ENCODE assay signal across 12 cellular contexts in genomic region chr4:163611784-163612445, GRCh38.
DNase-seq lines count a peak whose midpoint lies in the region; ATAC-seq, FAIRE-seq and TF ChIP-seq lines count a peak whose summit lies in the region.
"Had no signal": no experiment of that assay in that cellular context is flagged by ENCODE, and none has a peak within 500 bp of the region (broad histone marks: within the 10 kb centered on the region; RNA-seq: fewer than 3 reads in every experiment).

No MANE protein-coding gene starts in this region.

- no peak for TF ChIP-seq POLR2A in esophagus muscularis mucosa (IDR thresholded peaks at IDR 0.05; ENCODE audit: low read depth)

- TF ChIP-seq CTCF in esophagus muscularis mucosa (IDR thresholded peaks at IDR 0.05), result no peak

- DNase-seq in GM18507 (ENCODE audit: extremely low spot score, insufficient read length, low read depth), result no peak
- no peak for DNase-seq in esophagus muscularis mucosa (ENCODE audit: extremely low spot score)
- no peak for DNase-seq in NCI-H510A treated with DMSO at 0.1 percent for 48 hours (lab: John Stamatoyannopoulos, UW)
- DNase-seq in activated CD8-positive, alpha-beta memory T cell treated with anti-CD3 and anti-CD28 coated beads, Interleukin-2, amount 50 U/mL, for 4 hours, result no peak
- DNase-seq in NCI-H1417 (lab: John Stamatoyannopoulos, UW), result no peak
- DNase-seq in DMS153 treated with DMSO at 0.1 percent for 48 hours (lab: John Stamatoyannopoulos, UW; ENCODE audit: unreplicated experiment), result no peak
- DNase-seq: activated CD4-positive, alpha-beta T cell treated with anti-CD3 and anti-CD28 coated beads, Interleukin-2, amount 10 ng/mL, durations not matched to agents 7 days and 5 days; aorta; CD4-positive, alpha-beta T cell; natural killer cell had no signal

- WGBS in esophagus muscularis mucosa, result 72% methylated on average over 2 of the region's 2 CpGs

- no peaks in the 10 kb centered on the region for H3K27me3 ChIP-seq in esophagus muscularis mucosa

- peak; percentile 53 for ATAC-seq in GM21390 (IDR thresholded peaks at IDR 0.05; ENCODE audit: unreplicated experiment)
- ATAC-seq in HG03135 (IDR thresholded peaks at IDR 0.05; ENCODE audit: unreplicated experiment), result peak; percentile 75
- ATAC-seq: natural killer cell had no signal

- H3K27ac ChIP-seq in esophagus muscularis mucosa (replicated peaks in 1 of 4), result peak overlapping the region in 1 of 4 donors; percentile 29

- intact Hi-C loops in esophagus muscularis mucosa (cut with DNase I), result no loop called here

- H3K4me3 ChIP-seq in esophagus muscularis mucosa, result peak overlapping the region; percentile 11 to 43 (median 18)

- H3K36me3 ChIP-seq in esophagus muscularis mucosa, result no peaks in the 10 kb centered on the region

- peak; percentile 64 for FAIRE-seq in GM18507 (lab: Jason Lieb, UNC)

- TF ChIP-seq EP300 in esophagus muscularis mucosa (IDR thresholded peaks at IDR 0.05), result no peak

- H3K9me3 ChIP-seq in esophagus muscularis mucosa, result no peaks in the 10 kb centered on the region

- no peaks in the 10 kb centered on the region for H3K4me1 ChIP-seq in esophagus muscularis mucosa
